In the genomic region with DNA sequence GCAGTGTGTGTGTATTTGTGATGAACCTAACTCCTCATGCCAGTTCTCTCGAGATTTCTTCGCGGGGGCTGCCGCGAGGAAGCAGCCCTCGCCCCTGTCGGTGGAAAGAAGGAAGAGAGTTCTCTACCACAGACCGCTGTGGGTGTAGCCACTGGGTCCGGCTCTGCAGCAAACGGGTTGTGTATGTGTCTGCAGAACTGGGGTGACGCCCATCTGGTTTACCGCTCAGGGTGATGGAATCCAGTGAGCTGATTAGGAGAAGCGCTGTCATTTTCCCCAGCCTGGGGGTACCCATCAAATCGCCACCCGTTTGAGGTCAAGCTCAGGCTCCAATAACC, we compare ENCODE assay signal across 1 cellular context.
TF ChIP-seq lines count a peak whose summit lies in the region.

No MANE protein-coding gene starts in this region.

TF ChIP-seq in HepG2, 621 proteins besides CTCF, POLR2A, EP300 and RAD21:
- TF ChIP-seq, protein P1, sequence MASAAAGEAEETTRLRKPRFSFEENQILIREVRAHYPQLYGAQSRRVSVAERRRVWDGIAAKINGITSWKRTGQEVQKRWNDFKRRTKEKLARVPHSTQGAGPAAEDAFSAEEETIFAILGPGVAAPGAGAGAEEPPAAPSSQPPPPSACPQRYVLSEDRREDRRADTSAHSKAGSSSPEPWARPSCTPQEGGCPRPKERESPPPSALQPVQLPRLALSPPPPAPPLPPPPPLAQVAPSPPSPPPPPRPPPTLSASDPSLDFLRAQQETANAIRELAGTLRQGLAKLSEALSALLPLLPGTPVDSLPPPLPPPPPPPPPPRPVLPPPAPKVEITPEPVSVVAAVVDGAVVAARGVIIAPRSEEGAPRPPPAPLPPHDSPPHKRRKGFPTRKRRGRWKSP (CRISPR knock-in tag; IDR thresholded peaks at IDR 0.05) = no peak
- TF ChIP-seq ZNF12 (CRISPR knock-in tag; IDR thresholded peaks at IDR 0.05) (no peak), ZNF530 (CRISPR knock-in tag; IDR thresholded peaks at IDR 0.05; ENCODE audit: low read depth) (no peak), SALL2 (CRISPR knock-in tag; IDR thresholded peaks at IDR 0.05) (0 out of 2 replicates have a peak, but pooled peaks have one; percentile 23), EEA1 (CRISPR knock-in tag; IDR thresholded peaks at IDR 0.05; ENCODE audit: borderline replicate concordance) (no peak), NFYB (CRISPR knock-in tag; IDR thresholded peaks at IDR 0.05) (no peak), GATAD2A (CRISPR knock-in tag; IDR thresholded peaks at IDR 0.05) (no peak), CHD2 (IDR thresholded peaks at IDR 0.05; ENCODE audit: low read depth, low read length) (peak; percentile 67; the same call in 1 of the 2 replicates), NR1H2 (CRISPR knock-in tag; IDR thresholded peaks at IDR 0.05; ENCODE audit: borderline replicate concordance, low read depth) (no peak), KLF12 (CRISPR knock-in tag; IDR thresholded peaks at IDR 0.05; ENCODE audit: borderline replicate concordance) (0 out of 2 replicates have a peak, but pooled peaks have one; percentile 36), ZFX (CRISPR knock-in tag; IDR thresholded peaks at IDR 0.05; ENCODE audit: low read depth) (no peak), ZFP36 (IDR thresholded peaks at IDR 0.05; ENCODE audit: borderline replicate concordance, low read depth, low read length, partially characterized antibody) (no peak), MTA1 (CRISPR knock-in tag; IDR thresholded peaks at IDR 0.05; ENCODE audit: borderline replicate concordance) (0 out of 2 replicates have a peak, but pooled peaks have one; percentile 21), ZFP36L1 (CRISPR knock-in tag; IDR thresholded peaks at IDR 0.05) (no peak), ZC3H4 (CRISPR knock-in tag; IDR thresholded peaks at IDR 0.05; ENCODE audit: borderline replicate concordance) (no peak), ZNF564 (CRISPR knock-in tag; IDR thresholded peaks at IDR 0.05) (no peak), TAF1 (CRISPR knock-in tag; IDR thresholded peaks at IDR 0.05) (no peak), SIX1 (CRISPR knock-in tag; IDR thresholded peaks at IDR 0.05; ENCODE audit: borderline replicate concordance) (no peak), NAIF1 (CRISPR knock-in tag; IDR thresholded peaks at IDR 0.05; ENCODE audit: borderline replicate concordance) (no peak)
- TF ChIP-seq, protein P2, sequence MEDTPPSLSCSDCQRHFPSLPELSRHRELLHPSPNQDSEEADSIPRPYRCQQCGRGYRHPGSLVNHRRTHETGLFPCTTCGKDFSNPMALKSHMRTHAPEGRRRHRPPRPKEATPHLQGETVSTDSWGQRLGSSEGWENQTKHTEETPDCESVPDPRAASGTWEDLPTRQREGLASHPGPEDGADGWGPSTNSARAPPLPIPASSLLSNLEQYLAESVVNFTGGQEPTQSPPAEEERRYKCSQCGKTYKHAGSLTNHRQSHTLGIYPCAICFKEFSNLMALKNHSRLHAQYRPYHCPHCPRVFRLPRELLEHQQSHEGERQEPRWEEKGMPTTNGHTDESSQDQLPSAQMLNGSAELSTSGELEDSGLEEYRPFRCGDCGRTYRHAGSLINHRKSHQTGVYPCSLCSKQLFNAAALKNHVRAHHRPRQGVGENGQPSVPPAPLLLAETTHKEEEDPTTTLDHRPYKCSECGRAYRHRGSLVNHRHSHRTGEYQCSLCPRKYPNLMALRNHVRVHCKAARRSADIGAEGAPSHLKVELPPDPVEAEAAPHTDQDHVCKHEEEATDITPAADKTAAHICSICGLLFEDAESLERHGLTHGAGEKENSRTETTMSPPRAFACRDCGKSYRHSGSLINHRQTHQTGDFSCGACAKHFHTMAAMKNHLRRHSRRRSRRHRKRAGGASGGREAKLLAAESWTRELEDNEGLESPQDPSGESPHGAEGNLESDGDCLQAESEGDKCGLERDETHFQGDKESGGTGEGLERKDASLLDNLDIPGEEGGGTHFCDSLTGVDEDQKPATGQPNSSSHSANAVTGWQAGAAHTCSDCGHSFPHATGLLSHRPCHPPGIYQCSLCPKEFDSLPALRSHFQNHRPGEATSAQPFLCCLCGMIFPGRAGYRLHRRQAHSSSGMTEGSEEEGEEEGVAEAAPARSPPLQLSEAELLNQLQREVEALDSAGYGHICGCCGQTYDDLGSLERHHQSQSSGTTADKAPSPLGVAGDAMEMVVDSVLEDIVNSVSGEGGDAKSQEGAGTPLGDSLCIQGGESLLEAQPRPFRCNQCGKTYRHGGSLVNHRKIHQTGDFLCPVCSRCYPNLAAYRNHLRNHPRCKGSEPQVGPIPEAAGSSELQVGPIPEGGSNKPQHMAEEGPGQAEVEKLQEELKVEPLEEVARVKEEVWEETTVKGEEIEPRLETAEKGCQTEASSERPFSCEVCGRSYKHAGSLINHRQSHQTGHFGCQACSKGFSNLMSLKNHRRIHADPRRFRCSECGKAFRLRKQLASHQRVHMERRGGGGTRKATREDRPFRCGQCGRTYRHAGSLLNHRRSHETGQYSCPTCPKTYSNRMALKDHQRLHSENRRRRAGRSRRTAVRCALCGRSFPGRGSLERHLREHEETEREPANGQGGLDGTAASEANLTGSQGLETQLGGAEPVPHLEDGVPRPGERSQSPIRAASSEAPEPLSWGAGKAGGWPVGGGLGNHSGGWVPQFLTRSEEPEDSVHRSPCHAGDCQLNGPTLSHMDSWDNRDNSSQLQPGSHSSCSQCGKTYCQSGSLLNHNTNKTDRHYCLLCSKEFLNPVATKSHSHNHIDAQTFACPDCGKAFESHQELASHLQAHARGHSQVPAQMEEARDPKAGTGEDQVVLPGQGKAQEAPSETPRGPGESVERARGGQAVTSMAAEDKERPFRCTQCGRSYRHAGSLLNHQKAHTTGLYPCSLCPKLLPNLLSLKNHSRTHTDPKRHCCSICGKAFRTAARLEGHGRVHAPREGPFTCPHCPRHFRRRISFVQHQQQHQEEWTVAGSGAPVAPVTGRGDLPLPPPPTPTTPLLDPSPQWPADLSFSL (CRISPR knock-in tag; IDR thresholded peaks at IDR 0.05) = no peak
- TF ChIP-seq, protein P3, sequence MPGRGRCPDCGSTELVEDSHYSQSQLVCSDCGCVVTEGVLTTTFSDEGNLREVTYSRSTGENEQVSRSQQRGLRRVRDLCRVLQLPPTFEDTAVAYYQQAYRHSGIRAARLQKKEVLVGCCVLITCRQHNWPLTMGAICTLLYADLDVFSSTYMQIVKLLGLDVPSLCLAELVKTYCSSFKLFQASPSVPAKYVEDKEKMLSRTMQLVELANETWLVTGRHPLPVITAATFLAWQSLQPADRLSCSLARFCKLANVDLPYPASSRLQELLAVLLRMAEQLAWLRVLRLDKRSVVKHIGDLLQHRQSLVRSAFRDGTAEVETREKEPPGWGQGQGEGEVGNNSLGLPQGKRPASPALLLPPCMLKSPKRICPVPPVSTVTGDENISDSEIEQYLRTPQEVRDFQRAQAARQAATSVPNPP (CRISPR knock-in tag; IDR thresholded peaks at IDR 0.05) = no peak
- TF ChIP-seq, protein P4, sequence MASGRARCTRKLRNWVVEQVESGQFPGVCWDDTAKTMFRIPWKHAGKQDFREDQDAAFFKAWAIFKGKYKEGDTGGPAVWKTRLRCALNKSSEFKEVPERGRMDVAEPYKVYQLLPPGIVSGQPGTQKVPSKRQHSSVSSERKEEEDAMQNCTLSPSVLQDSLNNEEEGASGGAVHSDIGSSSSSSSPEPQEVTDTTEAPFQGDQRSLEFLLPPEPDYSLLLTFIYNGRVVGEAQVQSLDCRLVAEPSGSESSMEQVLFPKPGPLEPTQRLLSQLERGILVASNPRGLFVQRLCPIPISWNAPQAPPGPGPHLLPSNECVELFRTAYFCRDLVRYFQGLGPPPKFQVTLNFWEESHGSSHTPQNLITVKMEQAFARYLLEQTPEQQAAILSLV (CRISPR knock-in tag; IDR thresholded peaks at IDR 0.05; ENCODE audit: borderline replicate concordance) = no peak
- TF ChIP-seq, protein P5, sequence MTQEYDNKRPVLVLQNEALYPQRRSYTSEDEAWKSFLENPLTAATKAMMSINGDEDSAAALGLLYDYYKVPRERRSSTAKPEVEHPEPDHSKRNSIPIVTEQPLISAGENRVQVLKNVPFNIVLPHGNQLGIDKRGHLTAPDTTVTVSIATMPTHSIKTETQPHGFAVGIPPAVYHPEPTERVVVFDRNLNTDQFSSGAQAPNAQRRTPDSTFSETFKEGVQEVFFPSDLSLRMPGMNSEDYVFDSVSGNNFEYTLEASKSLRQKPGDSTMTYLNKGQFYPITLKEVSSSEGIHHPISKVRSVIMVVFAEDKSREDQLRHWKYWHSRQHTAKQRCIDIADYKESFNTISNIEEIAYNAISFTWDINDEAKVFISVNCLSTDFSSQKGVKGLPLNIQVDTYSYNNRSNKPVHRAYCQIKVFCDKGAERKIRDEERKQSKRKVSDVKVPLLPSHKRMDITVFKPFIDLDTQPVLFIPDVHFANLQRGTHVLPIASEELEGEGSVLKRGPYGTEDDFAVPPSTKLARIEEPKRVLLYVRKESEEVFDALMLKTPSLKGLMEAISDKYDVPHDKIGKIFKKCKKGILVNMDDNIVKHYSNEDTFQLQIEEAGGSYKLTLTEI (CRISPR knock-in tag; conservative IDR thresholded peaks at IDR 0.05) = no peak
- TF ChIP-seq, protein P6, sequence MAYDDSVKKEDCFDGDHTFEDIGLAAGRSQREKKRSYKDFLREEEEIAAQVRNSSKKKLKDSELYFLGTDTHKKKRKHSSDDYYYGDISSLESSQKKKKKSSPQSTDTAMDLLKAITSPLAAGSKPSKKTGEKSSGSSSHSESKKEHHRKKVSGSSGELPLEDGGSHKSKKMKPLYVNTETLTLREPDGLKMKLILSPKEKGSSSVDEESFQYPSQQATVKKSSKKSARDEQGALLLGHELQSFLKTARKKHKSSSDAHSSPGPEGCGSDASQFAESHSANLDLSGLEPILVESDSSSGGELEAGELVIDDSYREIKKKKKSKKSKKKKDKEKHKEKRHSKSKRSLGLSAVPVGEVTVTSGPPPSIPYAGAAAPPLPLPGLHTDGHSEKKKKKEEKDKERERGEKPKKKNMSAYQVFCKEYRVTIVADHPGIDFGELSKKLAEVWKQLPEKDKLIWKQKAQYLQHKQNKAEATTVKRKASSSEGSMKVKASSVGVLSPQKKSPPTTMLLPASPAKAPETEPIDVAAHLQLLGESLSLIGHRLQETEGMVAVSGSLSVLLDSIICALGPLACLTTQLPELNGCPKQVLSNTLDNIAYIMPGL (CRISPR knock-in tag; IDR thresholded peaks at IDR 0.05; ENCODE audit: borderline replicate concordance in 1 of 2, low read depth in 1 of 2) = 0 out of 4 replicates have a peak, but pooled peaks of 1 of the 2 experiments have one; percentile 3
- TF ChIP-seq, protein P7, sequence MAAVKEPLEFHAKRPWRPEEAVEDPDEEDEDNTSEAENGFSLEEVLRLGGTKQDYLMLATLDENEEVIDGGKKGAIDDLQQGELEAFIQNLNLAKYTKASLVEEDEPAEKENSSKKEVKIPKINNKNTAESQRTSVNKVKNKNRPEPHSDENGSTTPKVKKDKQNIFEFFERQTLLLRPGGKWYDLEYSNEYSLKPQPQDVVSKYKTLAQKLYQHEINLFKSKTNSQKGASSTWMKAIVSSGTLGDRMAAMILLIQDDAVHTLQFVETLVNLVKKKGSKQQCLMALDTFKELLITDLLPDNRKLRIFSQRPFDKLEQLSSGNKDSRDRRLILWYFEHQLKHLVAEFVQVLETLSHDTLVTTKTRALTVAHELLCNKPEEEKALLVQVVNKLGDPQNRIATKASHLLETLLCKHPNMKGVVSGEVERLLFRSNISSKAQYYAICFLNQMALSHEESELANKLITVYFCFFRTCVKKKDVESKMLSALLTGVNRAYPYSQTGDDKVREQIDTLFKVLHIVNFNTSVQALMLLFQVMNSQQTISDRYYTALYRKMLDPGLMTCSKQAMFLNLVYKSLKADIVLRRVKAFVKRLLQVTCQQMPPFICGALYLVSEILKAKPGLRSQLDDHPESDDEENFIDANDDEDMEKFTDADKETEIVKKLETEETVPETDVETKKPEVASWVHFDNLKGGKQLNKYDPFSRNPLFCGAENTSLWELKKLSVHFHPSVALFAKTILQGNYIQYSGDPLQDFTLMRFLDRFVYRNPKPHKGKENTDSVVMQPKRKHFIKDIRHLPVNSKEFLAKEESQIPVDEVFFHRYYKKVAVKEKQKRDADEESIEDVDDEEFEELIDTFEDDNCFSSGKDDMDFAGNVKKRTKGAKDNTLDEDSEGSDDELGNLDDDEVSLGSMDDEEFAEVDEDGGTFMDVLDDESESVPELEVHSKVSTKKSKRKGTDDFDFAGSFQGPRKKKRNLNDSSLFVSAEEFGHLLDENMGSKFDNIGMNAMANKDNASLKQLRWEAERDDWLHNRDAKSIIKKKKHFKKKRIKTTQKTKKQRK (IDR thresholded peaks at IDR 0.05; ENCODE audit: low read length) = no peak
